In genomic region chr20:1792274-1792673, GRCh38 we compare ENCODE assay signal across 23 cellular contexts.
DNase-seq lines count a peak whose midpoint lies in the region; ATAC-seq, FAIRE-seq and TF ChIP-seq lines count a peak whose summit lies in the region.
"Had no signal": no experiment of that assay in that cellular context is flagged by ENCODE, and none has a peak within 500 bp of the region (broad histone marks: within the 10 kb centered on the region; RNA-seq: fewer than 3 reads in every experiment).

No MANE protein-coding gene starts in this region.

- no peak for FAIRE-seq in bronchial epithelial cell (lab: Jason Lieb, UNC)
- FAIRE-seq: GM12878, GM19239, H1, HepG2 had no signal

- H3K9me3 ChIP-seq in breast epithelium (no peaks in the 10 kb centered on the region), PC-3 (ENCODE audit: low read length) (no peaks in the 10 kb centered on the region)
- H3K9me3 ChIP-seq: BE2C had no signal

- no peak overlapping the region for H3K9ac ChIP-seq in PC-3 (ENCODE audit: low read length)

- no peaks in the 10 kb centered on the region for H4K20me1 ChIP-seq in PC-3 (ENCODE audit: low read length)

- no peak overlapping the region for H3K4me3 Mint-ChIP-seq in MCF 10A (ENCODE audit: unreplicated experiment)
- H3K4me3 Mint-ChIP-seq: CD4-positive, CD25-positive, alpha-beta regulatory T cell; CD8-positive, alpha-beta memory T cell; H9 had no signal

- intact Hi-C loops in MCF 10A (cut with micrococcal nuclease) (no loop called here), breast epithelium (cut with DNase I; ENCODE audit: low total_unique reads) (no loop called here), PC-3 (cut with micrococcal nuclease) (no loop called here)

- H3K36me3 ChIP-seq in breast epithelium (no peaks in the 10 kb centered on the region), PC-3 (ENCODE audit: low read depth, low read length) (no peaks in the 10 kb centered on the region), bronchial epithelial cell (ENCODE audit: control insufficient read depth, insufficient read depth, low read length) (no peaks in the 10 kb centered on the region)
- H3K36me3 ChIP-seq: BE2C had no signal

- H3K27ac Mint-ChIP-seq in MCF 10A (ENCODE audit: low read depth, unreplicated experiment) = no peak overlapping the region
- H3K27ac Mint-ChIP-seq: CD4-positive, CD25-positive, alpha-beta regulatory T cell; CD8-positive, alpha-beta memory T cell; H9; IgD-negative memory B cell had no signal

- no peaks in the 10 kb centered on the region for H3K9me2 ChIP-seq in PC-3 (replicated peaks; ENCODE audit: low read length)

- no peaks in the 10 kb centered on the region for H3K4me1 ChIP-seq in breast epithelium
- H3K4me1 ChIP-seq in PC-3 (ENCODE audit: insufficient read depth, low read length) = no peaks in the 10 kb centered on the region
- H3K4me1 ChIP-seq: BE2C had no signal

- no peak overlapping the region for H2AFZ ChIP-seq in PC-3 (ENCODE audit: low read length)

- POLR2A ChIA-PET in MCF 10A (lab: Yijun Ruan, JAX) = interaction anchor here (0.7 to 2.0 kb wide), 5 partner anchors 12 to 264 kb away, joined by 3 to 7 read pairs (median 4); no protein-coding TSS in a partner anchor
- POLR2A ChIA-PET in PC-3 (lab: Charles Lee; ENCODE audit: unreplicated experiment) = no interaction called here

- peaks cover 6% of the 10 kb centered on the region for H3K4me1 Mint-ChIP-seq in MCF 10A (ENCODE audit: insufficient read depth, unreplicated experiment)
- H3K4me1 Mint-ChIP-seq: CD4-positive, CD25-positive, alpha-beta regulatory T cell; CD8-positive, alpha-beta memory T cell; H9; IgD-negative memory B cell had no signal

- H3K4me3 ChIP-seq in breast epithelium (no peak overlapping the region), PC-3 (ENCODE audit: low read length) (no peak overlapping the region), bronchial epithelial cell (ENCODE audit: low read depth, low read length) (no peak overlapping the region)
- H3K4me3 ChIP-seq: GM12878 had no signal

- H3K4me2 ChIP-seq in PC-3 (ENCODE audit: low read length) = no peak overlapping the region

- no peaks in the 10 kb centered on the region for H3K79me2 ChIP-seq in PC-3 (ENCODE audit: low read length)

- H3F3A ChIP-seq in PC-3 (ENCODE audit: low read length, unreplicated experiment) = no peaks in the 10 kb centered on the region

- H3K9me3 Mint-ChIP-seq in MCF 10A (ENCODE audit: unreplicated experiment) = no peaks in the 10 kb centered on the region
- H3K9me3 Mint-ChIP-seq: CD8-positive, alpha-beta memory T cell; IgD-negative memory B cell had no signal

- BruUV-seq in MCF 10A (replicated peaks; lab: Mats Ljungman, UMichigan) = no TSS peak
- BruUV-seq in PC-3 (replicated peaks; lab: Mats Ljungman, UMichigan) = no TSS peak

- DNase-seq in MCF 10A (ENCODE audit: unreplicated experiment) (peak; percentile 42), breast epithelium (ENCODE audit: low spot score in 2 of 2) (no peak), PC-3 (peak; percentile 31), bronchial epithelial cell (ENCODE audit: low read depth) (peak; percentile 81), kidney tubule cell (ENCODE audit: low spot score) (peak; percentile 13)
- no peak for DNase-seq in stimulated activated naive CD8-positive, alpha-beta T cell treated with anti-CD3 and anti-CD28 coated beads, Interleukin-15, Interleukin-2, amounts not matched to agents 100 U/mL and 50 U/mL, for 24 hours
- DNase-seq: ACHN; BE2C; C1 segment of cervical spinal cord; CD4-positive, CD25-positive, alpha-beta regulatory T cell; CD8-positive, alpha-beta memory T cell; COR-L47; DMS153; DMS79; GF-D8; H9 had no signal

- peaks cover 15% of the 10 kb centered on the region for H3K27me3 Mint-ChIP-seq in MCF 10A (ENCODE audit: insufficient read depth, unreplicated experiment)

- no peak for TF ChIP-seq POLR2A in breast epithelium (IDR thresholded peaks at IDR 0.05)

- TF ChIP-seq CTCF in MCF 10A (IDR thresholded peaks at IDR 0.05; ENCODE audit: unreplicated experiment) (no peak), breast epithelium (IDR thresholded peaks at IDR 0.05) (no peak), PC-3 (conservative IDR thresholded peaks at IDR 0.05; ENCODE audit: low read depth, low read length) (no peak), bronchial epithelial cell (IDR thresholded peaks at IDR 0.05; ENCODE audit: insufficient read depth, low read length, severe bottlenecking) (no peak)

- CTCF ChIA-PET in MCF 10A (lab: Yijun Ruan, JAX) = interaction anchor here (0.5 to 4.0 kb wide), 4 partner anchors 9 to 380 kb away, joined by 3 to 37 read pairs (median 8); no protein-coding TSS in a partner anchor
- CTCF ChIA-PET in PC-3 (lab: Charles Lee) = no interaction called here

- H3K27ac ChIP-seq in breast epithelium = no peak overlapping the region
- no peak overlapping the region for H3K27ac ChIP-seq in PC-3 (ENCODE audit: low read length)

- no peaks in the 10 kb centered on the region for H3K36me3 Mint-ChIP-seq in MCF 10A (ENCODE audit: insufficient read depth, unreplicated experiment)
- H3K36me3 Mint-ChIP-seq: CD4-positive, CD25-positive, alpha-beta regulatory T cell; CD8-positive, alpha-beta memory T cell; IgD-negative memory B cell had no signal

- ATAC-seq in PC-3 = no peak
- ATAC-seq in HG02970 (IDR thresholded peaks at IDR 0.05; ENCODE audit: low FRiP score, unreplicated experiment) = no peak
- ATAC-seq in stimulated activated naive CD8-positive, alpha-beta T cell treated with anti-CD3 and anti-CD28 coated beads, Interleukin-15, Interleukin-2, amounts not matched to agents 100 U/mL and 50 U/mL, for 24 hours = no peak
- no peak for ATAC-seq in GM18861 (IDR thresholded peaks at IDR 0.05; ENCODE audit: unreplicated experiment)
- ATAC-seq: GM12878, HepG2 had no signal

- no peaks in the 10 kb centered on the region for H3K27me3 ChIP-seq in breast epithelium
- no peaks in the 10 kb centered on the region for H3K27me3 ChIP-seq in PC-3 (ENCODE audit: low read length)
- peaks cover 3% of the 10 kb centered on the region for H3K27me3 ChIP-seq in bronchial epithelial cell (ENCODE audit: control insufficient read depth, insufficient read depth, low read length)
- H3K27me3 ChIP-seq: BE2C had no signal

Comparison
In these comparisons a context has a peak if more than half of its experiments do, and no peak if none do; other contexts are left out.
1. DNase-seq: peak in MCF 10A (single experiment), PC-3 (single experiment), bronchial epithelial cell (single experiment) and kidney tubule cell (single experiment); none in breast epithelium (0 of 2) and stimulated activated naive CD8-positive, alpha-beta T cell treated with anti-CD3 and anti-CD28 coated beads, Interleukin-15, Interleukin-2, amounts not matched to agents 100 U/mL and 50 U/mL, for 24 hours (single experiment).